20 cellular contexts compared by ENCODE assay signal in genomic region chr3:106707347-106707746, GRCh38.
DNase-seq lines count a peak whose midpoint lies in the region; ATAC-seq, FAIRE-seq and TF ChIP-seq lines count a peak whose summit lies in the region.
"Had no signal": no experiment of that assay in that cellular context is flagged by ENCODE, and none has a peak within 500 bp of the region (broad histone marks: within the 10 kb centered on the region; RNA-seq: fewer than 3 reads in every experiment).

No MANE protein-coding gene starts in this region.

- H3K4me3 ChIP-seq in IMR-90 (ENCODE audit: insufficient read depth, low read depth, low read length), result no peak overlapping the region
- H3K4me3 ChIP-seq in bronchial epithelial cell (ENCODE audit: low read depth, low read length), result no peak overlapping the region
- H3K4me3 ChIP-seq in gastroesophageal sphincter, result no peak overlapping the region
- H3K4me3 ChIP-seq: BLaER1 treated with 17β-estradiol and CSF1 and Interleukin-3, amounts not matched to agents 10 nM and 100 nM; GM23338 had no signal

- H2AK9ac ChIP-seq in IMR-90 (replicated peaks; ENCODE audit: low read depth, low read length, poor library complexity), result no peak overlapping the region

- H4K5ac ChIP-seq in IMR-90 (ENCODE audit: low read depth, low read length), result no peak overlapping the region

- ATAC-seq in IMR-90 (ENCODE audit: low read depth) (no peak), HG03469 (IDR thresholded peaks at IDR 0.05; ENCODE audit: unreplicated experiment) (no peak), gastroesophageal sphincter (no peak)
- ATAC-seq: CD8-positive, alpha-beta T cell; GM23338 had no signal

- H3K14ac ChIP-seq in IMR-90 (replicated peaks; ENCODE audit: low read depth, low read length), result no peak overlapping the region

- H2BK5ac ChIP-seq in IMR-90 (ENCODE audit: low read depth, low read length, poor library complexity, severe bottlenecking), result no peak overlapping the region

- TF ChIP-seq EP300 in gastroesophageal sphincter (IDR thresholded peaks at IDR 0.05), result no peak

- no peak overlapping the region for H2BK20ac ChIP-seq in IMR-90 (ENCODE audit: low read depth, low read length)

- no peaks in the 10 kb centered on the region for H4K20me1 ChIP-seq in IMR-90 (ENCODE audit: insufficient read depth, low read length)
- H4K20me1 ChIP-seq: BLaER1 treated with 17β-estradiol and CSF1 and Interleukin-3, amounts not matched to agents 10 nM and 100 nM had no signal

- FAIRE-seq in bronchial epithelial cell (lab: Jason Lieb, UNC) (no peak), HTR-8/SVneo (lab: Jason Lieb, UNC) (no peak)
- FAIRE-seq: GM12891, GM18507, H54 had no signal

- H3K9me1 ChIP-seq in IMR-90 (ENCODE audit: insufficient read depth, low read length), result no peaks in the 10 kb centered on the region

- H3K4me1 ChIP-seq in IMR-90 (ENCODE audit: control insufficient read depth, insufficient read depth, low read length) (no peaks in the 10 kb centered on the region), gastroesophageal sphincter (no peaks in the 10 kb centered on the region)
- H3K4me1 ChIP-seq: BLaER1 treated with 17β-estradiol and CSF1 and Interleukin-3, amounts not matched to agents 10 nM and 100 nM had no signal

- no TSS peak for BruUV-seq in IMR-90 (replicated peaks; lab: Mats Ljungman, UMichigan)

- H3K9ac ChIP-seq in IMR-90 (ENCODE audit: low read depth, low read length), result no peak overlapping the region
- H3K9ac ChIP-seq: BLaER1 treated with 17β-estradiol and CSF1 and Interleukin-3, amounts not matched to agents 10 nM and 100 nM had no signal

- no peak overlapping the region for H2AFZ ChIP-seq in IMR-90 (replicated peaks; ENCODE audit: low read length, poor library complexity)
- H2AFZ ChIP-seq: GM23338 had no signal

- H2BK15ac ChIP-seq in IMR-90 (ENCODE audit: low read depth, low read length), result no peak overlapping the region

- POLR2A ChIA-PET in IMR-90 (lab: Charles Lee; ENCODE audit: unreplicated experiment), result no interaction called here

- H2AK5ac ChIP-seq in IMR-90 (ENCODE audit: low read depth, low read length), result no peak overlapping the region

- in situ Hi-C loops in IMR-90 (cut with MboI; ENCODE audit: low sequenced_read_pairs), result no loop called here

- DNase-seq in SIG-M5 treated with dmso at 0.1 percent for 504 hours (lab: John Stamatoyannopoulos, UW; ENCODE audit: unreplicated experiment) (peak; percentile 2), SIG-M5 (lab: John Stamatoyannopoulos, UW) (no peak), IMR-90 (no peak), bronchial epithelial cell (ENCODE audit: low read depth) (peak; percentile 59), HTR-8/SVneo (ENCODE audit: insufficient read length, low spot score) (no peak)
- DNase-seq: 8988T; Calu3; CD8-positive, alpha-beta T cell; DMS 273 treated with DMSO at 0.1 percent for 48 hours; DMS53; DND-41; EL; HCEC 1CT had no signal

- TF ChIP-seq RAD21 in IMR-90 (IDR thresholded peaks at IDR 0.05; ENCODE audit: low read length), result no peak

- no peak overlapping the region for H4K8ac ChIP-seq in IMR-90 (ENCODE audit: low read depth in 2 of 2, low read length in 2 of 2)

- intact Hi-C loops in IMR-90 (cut with micrococcal nuclease), result no loop called here

- H3K4ac ChIP-seq in IMR-90 (ENCODE audit: low read depth, low read length), result no peak overlapping the region

- CTCF ChIA-PET in IMR-90 (lab: Yijun Ruan, JAX), result no interaction called here

- H3K4me2 ChIP-seq in IMR-90 (ENCODE audit: low read depth, low read length), result no peak overlapping the region
- H3K4me2 ChIP-seq: BLaER1 treated with 17β-estradiol and CSF1 and Interleukin-3, amounts not matched to agents 10 nM and 100 nM; GM23338 had no signal

- H3K36me3 ChIP-seq in IMR-90 (ENCODE audit: control insufficient read depth, insufficient read depth, low read length), result no peaks in the 10 kb centered on the region
- H3K36me3 ChIP-seq in bronchial epithelial cell (ENCODE audit: control insufficient read depth, insufficient read depth, low read length), result no peaks in the 10 kb centered on the region
- no peaks in the 10 kb centered on the region for H3K36me3 ChIP-seq in gastroesophageal sphincter
- H3K36me3 ChIP-seq: BLaER1 treated with 17β-estradiol and CSF1 and Interleukin-3, amounts not matched to agents 10 nM and 100 nM had no signal

- TF ChIP-seq POLR2A in IMR-90 (IDR thresholded peaks at IDR 0.05; ENCODE audit: low read depth, low read length) (no peak), gastroesophageal sphincter (IDR thresholded peaks at IDR 0.05) (no peak)

- no peak overlapping the region for H3K56ac ChIP-seq in IMR-90 (ENCODE audit: extremely low read depth, insufficient read depth, low read length)

- dilution Hi-C loops in IMR-90 (cut with HindIII; ENCODE audit: low sequenced_read_pairs, unreplicated experiment), result no loop called here

- H2BK120ac ChIP-seq in IMR-90 (ENCODE audit: low read depth, low read length), result no peak overlapping the region

- no peak for TF ChIP-seq CTCF in IMR-90 (conservative IDR thresholded peaks at IDR 0.05; ENCODE audit: low read depth, low read length)
- no peak for TF ChIP-seq CTCF in bronchial epithelial cell (IDR thresholded peaks at IDR 0.05; ENCODE audit: insufficient read depth, low read length, severe bottlenecking)
- TF ChIP-seq CTCF in gastroesophageal sphincter (IDR thresholded peaks at IDR 0.05), result no peak

- no peak overlapping the region for H4K91ac ChIP-seq in IMR-90 (ENCODE audit: insufficient read depth, low read depth, low read length)

- H3K23ac ChIP-seq in IMR-90 (ENCODE audit: low read depth, low read length), result no peak overlapping the region

- no peaks in the 10 kb centered on the region for H3K79me1 ChIP-seq in IMR-90 (ENCODE audit: low read depth in 1 of 2, low read length in 2 of 2)

- no CpG with 5 or more reads among the region's 1 CpG for WGBS in IMR-90 (ENCODE audit: extremely low coverage in 2 of 2, insufficient read length in 1 of 2), 2 experiments
- 82 to 100% methylated on average over 1 of the region's 1 CpG for WGBS in gastroesophageal sphincter (ENCODE audit: low coverage in 1 of 2), 2 donors

- H3K27ac ChIP-seq in IMR-90 (ENCODE audit: insufficient read depth, low read length) (no peak overlapping the region), gastroesophageal sphincter (no peak overlapping the region)
- H3K27ac ChIP-seq: BLaER1 treated with 17β-estradiol and CSF1 and Interleukin-3, amounts not matched to agents 10 nM and 100 nM had no signal

- no peaks in the 10 kb centered on the region for H3K27me3 ChIP-seq in IMR-90 (ENCODE audit: control insufficient read depth, insufficient read depth, low read length)
- H3K27me3 ChIP-seq in bronchial epithelial cell (ENCODE audit: control insufficient read depth, insufficient read depth, low read length), result no peaks in the 10 kb centered on the region
- no peaks in the 10 kb centered on the region for H3K27me3 ChIP-seq in gastroesophageal sphincter
- H3K27me3 ChIP-seq: BLaER1 treated with 17β-estradiol and CSF1 and Interleukin-3, amounts not matched to agents 10 nM and 100 nM had no signal

- H3K18ac ChIP-seq in IMR-90 (ENCODE audit: low read depth, low read length), result no peak overlapping the region

- H3K9me3 ChIP-seq in IMR-90 (ENCODE audit: control insufficient read depth, insufficient read depth, low read length) (no peaks in the 10 kb centered on the region), gastroesophageal sphincter (no peaks in the 10 kb centered on the region)
- H3K9me3 ChIP-seq: BLaER1 treated with 17β-estradiol and CSF1 and Interleukin-3, amounts not matched to agents 10 nM and 100 nM had no signal

TF ChIP-seq in IMR-90, 13 proteins besides CTCF, POLR2A, EP300 and RAD21:
- TF ChIP-seq CHD1 (IDR thresholded peaks at IDR 0.05; ENCODE audit: low read depth, low read length) (no peak), CEBPB (IDR thresholded peaks at IDR 0.05; ENCODE audit: low read depth, low read length) (no peak), ELK1 (IDR thresholded peaks at IDR 0.05; ENCODE audit: borderline replicate concordance, low read depth, low read length) (no peak), RFX5 (IDR thresholded peaks at IDR 0.05; ENCODE audit: low read depth, low read length) (no peak), NFE2L2 (IDR thresholded peaks at IDR 0.05; ENCODE audit: low read depth, low read length) (peak; percentile 59; the same call in 1 of the 2 replicates), USF2 (IDR thresholded peaks at IDR 0.05; ENCODE audit: low read depth, low read length) (no peak), BHLHE40 (IDR thresholded peaks at IDR 0.05; ENCODE audit: low read depth, low read length) (no peak), FOS (IDR thresholded peaks at IDR 0.05; ENCODE audit: low read depth, low read length) (no peak), MAZ (IDR thresholded peaks at IDR 0.05; ENCODE audit: borderline replicate concordance, low read depth, low read length) (no peak), RCOR1 (IDR thresholded peaks at IDR 0.05; ENCODE audit: insufficient replicate concordance, low read length) (no peak), MXI1 (IDR thresholded peaks at IDR 0.05; ENCODE audit: borderline replicate concordance, low read depth, low read length) (no peak), MAFK (IDR thresholded peaks at IDR 0.05; ENCODE audit: low read depth, low read length) (peak; percentile 22; the same call in 1 of the 2 replicates)

Comparison
In these comparisons a context has a peak if more than half of its experiments do, and no peak if none do; other contexts are left out.
1. DNase-seq: peak in SIG-M5 treated with dmso at 0.1 percent for 504 hours (single experiment) and bronchial epithelial cell (single experiment); none in SIG-M5 (single experiment), IMR-90 (single experiment) and HTR-8/SVneo (single experiment).